8 cellular contexts compared by ENCODE assay signal in the genomic region with DNA sequence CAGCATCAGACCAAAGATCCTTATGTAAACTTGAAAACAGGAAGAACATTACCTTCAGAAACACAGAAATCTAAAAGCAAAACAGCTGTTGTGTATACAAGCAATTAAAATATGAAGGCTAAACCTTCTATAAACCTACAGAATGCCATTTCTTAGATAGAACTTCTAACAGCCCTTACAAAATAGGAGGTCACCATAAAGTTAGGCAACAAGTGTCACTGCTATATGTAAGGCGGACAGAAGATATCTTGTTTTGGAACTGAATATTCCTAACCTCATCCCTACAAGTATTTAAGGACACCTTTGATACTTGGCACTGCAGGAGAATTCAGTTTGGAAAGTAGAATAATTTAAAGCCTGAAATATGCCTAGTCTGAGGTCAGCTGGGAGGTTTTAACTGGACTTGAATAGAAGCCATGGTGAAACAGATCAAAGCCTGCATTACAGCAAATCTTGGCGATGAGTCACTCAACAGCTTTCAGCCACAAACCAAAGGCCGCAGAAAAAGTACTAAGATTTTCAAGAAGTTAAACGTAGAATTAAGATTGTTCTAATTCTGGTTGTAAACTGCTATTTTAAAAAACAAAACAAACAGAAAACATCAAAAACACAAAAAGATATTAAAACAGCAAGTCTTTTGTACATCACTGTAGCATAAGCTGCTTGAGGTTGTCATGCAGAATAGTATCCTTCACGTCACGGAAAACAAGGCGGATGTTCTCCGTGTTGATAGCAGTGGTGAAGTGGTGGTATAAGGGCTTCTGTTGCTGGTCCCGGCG. TPM values are rescaled to one million over a fixed set of nuclear protein-coding genes. Genes with fewer than 3 reads are reported as not detected.
DNase-seq lines count a peak whose midpoint lies in the region; ATAC-seq and TF ChIP-seq lines count a peak whose summit lies in the region.

No MANE protein-coding gene starts in this region.

- peaks cover 95% of the 10 kb centered on the region for H3F3A ChIP-seq in SU-DHL-6 (ENCODE audit: insufficient read depth)

- H3K4me3 ChIP-seq in SU-DHL-6 (ENCODE audit: insufficient read depth, low read length, poor library complexity, severe bottlenecking), result no peak overlapping the region

- POLR2A ChIA-PET in HEK293T (lab: Yijun Ruan, JAX), result no interaction called here

- peaks cover 47% of the 10 kb centered on the region for H3K4me1 Mint-ChIP-seq in stimulated activated naive CD8-positive, alpha-beta T cell treated with anti-CD3 and anti-CD28 coated beads, Interleukin-15, amount 100 ng/mL, for 72 hours

- peak overlapping the region; percentile 13; the same call in 1 of the 2 replicates for H3K9ac ChIP-seq in SU-DHL-6 (ENCODE audit: low read length)

- CTCF ChIA-PET in HEK293T (lab: Yijun Ruan, JAX), result no interaction called here

- H3K27me3 ChIP-seq in SU-DHL-6 (ENCODE audit: low read length), result no peaks in the 10 kb centered on the region

- H3K36me3 ChIP-seq in SU-DHL-6 (ENCODE audit: low read length), result peaks cover 61% of the 10 kb centered on the region

- H3K9me3 Mint-ChIP-seq in stimulated activated naive CD8-positive, alpha-beta T cell treated with anti-CD3 and anti-CD28 coated beads, Interleukin-15, amount 100 ng/mL, for 72 hours, result no peaks in the 10 kb centered on the region

- no peak overlapping the region for H3K27ac Mint-ChIP-seq in stimulated activated naive CD8-positive, alpha-beta T cell treated with anti-CD3 and anti-CD28 coated beads, Interleukin-15, amount 100 ng/mL, for 72 hours

- H3K9me3 ChIP-seq in SU-DHL-6 (ENCODE audit: insufficient read depth, low read length), result no peaks in the 10 kb centered on the region

- H3K79me2 ChIP-seq in SU-DHL-6 (ENCODE audit: insufficient read depth, low read length), result peaks cover 100% of the 10 kb centered on the region

- peak overlapping the region; percentile 29 to 56 for H3K4me3 Mint-ChIP-seq in stimulated activated naive CD8-positive, alpha-beta T cell treated with anti-CD3 and anti-CD28 coated beads, Interleukin-15, amount 100 ng/mL, for 72 hours

- TF ChIP-seq CTCF in SU-DHL-6 (IDR thresholded peaks at IDR 0.05; ENCODE audit: insufficient read depth, low read length, poor library complexity, severe bottlenecking), result no peak

- H3K27ac ChIP-seq in SU-DHL-6 (ENCODE audit: low read depth, low read length), result peak overlapping the region; percentile 88

- H3K9me2 ChIP-seq in SU-DHL-6 (replicated peaks; ENCODE audit: insufficient read depth, low read length), result no peaks in the 10 kb centered on the region

- no peaks in the 10 kb centered on the region for H3K27me3 Mint-ChIP-seq in stimulated activated naive CD8-positive, alpha-beta T cell treated with anti-CD3 and anti-CD28 coated beads, Interleukin-15, amount 100 ng/mL, for 72 hours

- peak overlapping the region; percentile 49 for H3K4me2 ChIP-seq in SU-DHL-6 (ENCODE audit: low read depth, low read length, poor library complexity, severe bottlenecking)

- ATAC-seq in stimulated activated naive CD8-positive, alpha-beta T cell treated with anti-CD3 and anti-CD28 coated beads, Interleukin-15, amount 100 ng/mL, for 72 hours, result peak; percentile 91
- no peak for ATAC-seq in HG03159 (IDR thresholded peaks at IDR 0.05; ENCODE audit: unreplicated experiment)

- DNase-seq in activated effector memory CD4-positive, alpha-beta T cell treated with anti-CD3 and anti-CD28 coated beads, Interleukin-2, amount 50 U/mL, for 16 hours, result peak; percentile 70
- DNase-seq in activated effector memory CD4-positive, alpha-beta T cell treated with Interleukin-2 at 50 U/mL for 16 hours, result no peak
- DNase-seq in fibroblast of peridontal ligament (ENCODE audit: extremely low read depth) (peak; percentile 94), mucosa of gallbladder (ENCODE audit: low spot score) (no peak), HEK293T (ENCODE audit: extremely low spot score) (no peak)
- peak; percentile 25 to 56 for DNase-seq in stimulated activated naive CD8-positive, alpha-beta T cell treated with anti-CD3 and anti-CD28 coated beads, Interleukin-15, amount 100 ng/mL, for 72 hours

- H4K20me1 ChIP-seq in SU-DHL-6 (ENCODE audit: low read depth, low read length), result no peaks in the 10 kb centered on the region

- no peak overlapping the region for H2AFZ ChIP-seq in SU-DHL-6 (ENCODE audit: low read depth, low read length, severe bottlenecking)

TF ChIP-seq in HEK293T, 16 proteins besides CTCF, POLR2A, EP300 and RAD21:
- TF ChIP-seq L3MBTL2 (conservative IDR thresholded peaks at IDR 0.05) (no peak), FOXK2 (IDR thresholded peaks at IDR 0.05) (no peak)
- TF ChIP-seq, protein P1, sequence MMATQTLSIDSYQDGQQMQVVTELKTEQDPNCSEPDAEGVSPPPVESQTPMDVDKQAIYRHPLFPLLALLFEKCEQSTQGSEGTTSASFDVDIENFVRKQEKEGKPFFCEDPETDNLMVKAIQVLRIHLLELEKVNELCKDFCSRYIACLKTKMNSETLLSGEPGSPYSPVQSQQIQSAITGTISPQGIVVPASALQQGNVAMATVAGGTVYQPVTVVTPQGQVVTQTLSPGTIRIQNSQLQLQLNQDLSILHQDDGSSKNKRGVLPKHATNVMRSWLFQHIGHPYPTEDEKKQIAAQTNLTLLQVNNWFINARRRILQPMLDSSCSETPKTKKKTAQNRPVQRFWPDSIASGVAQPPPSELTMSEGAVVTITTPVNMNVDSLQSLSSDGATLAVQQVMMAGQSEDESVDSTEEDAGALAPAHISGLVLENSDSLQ (IDR thresholded peaks at IDR 0.05), result no peak
TF ChIP-seq in HEK293T: peak in this region for 0.

RNA-seq across cellular contexts. Expression of a gene that starts 42.7 kb away (rescaled TPM):
- total RNA-seq in mucosa of gallbladder, result 38.3 TPM

Comparison
In these comparisons a context has a peak if more than half of its experiments do, and no peak if none do; other contexts are left out.
1. DNase-seq: peak in activated effector memory CD4-positive, alpha-beta T cell treated with anti-CD3 and anti-CD28 coated beads, Interleukin-2, amount 50 U/mL, for 16 hours (single experiment), fibroblast of peridontal ligament (single experiment) and stimulated activated naive CD8-positive, alpha-beta T cell treated with anti-CD3 and anti-CD28 coated beads, Interleukin-15, amount 100 ng/mL, for 72 hours (2 of 2); none in activated effector memory CD4-positive, alpha-beta T cell treated with Interleukin-2 at 50 U/mL for 16 hours (single experiment), mucosa of gallbladder (single experiment) and HEK293T (single experiment).